In genomic region chr5:74275204-74275992, GRCh38 we compare ENCODE assay signal across 18 cellular contexts.
DNase-seq lines count a peak whose midpoint lies in the region; ATAC-seq and TF ChIP-seq lines count a peak whose summit lies in the region.
"Had no signal": no experiment of that assay in that cellular context is flagged by ENCODE, and none has a peak within 500 bp of the region (broad histone marks: within the 10 kb centered on the region; RNA-seq: fewer than 3 reads in every experiment).

No MANE protein-coding gene starts in this region.

- in situ Hi-C loops in gastrocnemius medialis (cut with MboI; ENCODE audit: low sequenced_read_pairs in 4 of 4), result loop anchor here in 1 of 4 donors (25.0 kb wide), 1 partner anchor 362 kb away; the partner anchor contains the start of gene ENC1

- peak; percentile 47 for DNase-seq in EL
- DNase-seq in Peyer's patch, result no peak
- peak; percentile 37 for DNase-seq in fibroblast of pulmonary artery (ENCODE audit: low read depth)
- no peak for DNase-seq in gastrocnemius medialis
- no peak for DNase-seq in ureter (ENCODE audit: low spot score)
- DNase-seq in NCI-H82 treated with DMSO at 0.1 percent for 48 hours (lab: John Stamatoyannopoulos, UW; ENCODE audit: unreplicated experiment), result no peak
- no peak for DNase-seq in Ammon's horn (ENCODE audit: low spot score)
- DNase-seq: activated CD4-positive, alpha-beta T cell treated with anti-CD3 and anti-CD28 coated beads, Interleukin-2, amount 10 ng/mL, durations not matched to agents 24 days and 14 days; activated T-cell treated with anti-CD3 and anti-CD28 coated beads, Interleukin-2, amount 50 U/mL, for 4 hours; amniotic stem cell; CD4-positive, CD25-positive, alpha-beta regulatory T cell; dorsolateral prefrontal cortex; H9; kidney; NCI-H2171; OCI-M1; stimulated activated CD4-positive, alpha-beta T cell treated with anti-CD3 and anti-CD28 coated beads, Interleukin-1b, Interleukin-23, amount 100 ng/mL, for 48 hours had no signal

- no peak for TF ChIP-seq POLR2A in Peyer's patch (IDR thresholded peaks at IDR 0.05)
- no peak for TF ChIP-seq POLR2A in gastrocnemius medialis (IDR thresholded peaks at IDR 0.05)

- ATAC-seq in gastrocnemius medialis (peak; percentile 73 to 74), GM18502 (IDR thresholded peaks at IDR 0.05; ENCODE audit: poor library complexity, unreplicated experiment) (no peak)
- ATAC-seq: activated T-cell treated with anti-CD3 and anti-CD28 coated beads, Interleukin-2, amount 50 U/mL, for 4 hours had no signal

- H3K27me3 ChIP-seq in Peyer's patch, result no peaks in the 10 kb centered on the region
- H3K27me3 ChIP-seq in gastrocnemius medialis, result no peaks in the 10 kb centered on the region
- H3K27me3 ChIP-seq: dorsolateral prefrontal cortex had no signal

- H3K36me3 ChIP-seq in Peyer's patch (no peaks in the 10 kb centered on the region), gastrocnemius medialis (no peaks in the 10 kb centered on the region)

- H3K4me3 ChIP-seq in Peyer's patch (no peak overlapping the region), fibroblast of pulmonary artery (replicated peaks; ENCODE audit: low read depth, low read length) (no peak overlapping the region), gastrocnemius medialis (no peak overlapping the region)
- H3K4me3 ChIP-seq: dorsolateral prefrontal cortex had no signal

- H3K27ac ChIP-seq in Peyer's patch (peak overlapping the region in 3 of 4 donors; percentile 24 to 48 (median 25)), gastrocnemius medialis (peak overlapping the region in 3 of 4 donors; percentile 2 to 39 (median 30))

- H3K4me1 ChIP-seq in Peyer's patch (no peaks in the 10 kb centered on the region), gastrocnemius medialis (no peaks in the 10 kb centered on the region)

- H3K9me3 ChIP-seq in Peyer's patch (no peaks in the 10 kb centered on the region), gastrocnemius medialis (no peaks in the 10 kb centered on the region)

- TF ChIP-seq CTCF in Peyer's patch (IDR thresholded peaks at IDR 0.05) (no peak), fibroblast of pulmonary artery (IDR thresholded peaks at IDR 0.05; ENCODE audit: low read length, missing control alignments) (no peak), gastrocnemius medialis (IDR thresholded peaks at IDR 0.05 in 4 of 5, conservative IDR thresholded peaks at IDR 0.05 in 1 of 5) (no peak)

- intact Hi-C loops in gastrocnemius medialis (cut with DNase I; ENCODE audit: low total_unique reads), result no loop called here

Comparison
In these comparisons a context has a peak if more than half of its experiments do, and no peak if none do; other contexts are left out.
1. DNase-seq: peak in EL (single experiment) and fibroblast of pulmonary artery (single experiment); none in Peyer's patch (0 of 3), gastrocnemius medialis (0 of 2), ureter (single experiment), NCI-H82 treated with DMSO at 0.1 percent for 48 hours (single experiment) and Ammon's horn (single experiment).